In genomic region chr13:40189426-40189825, GRCh38 we compare ENCODE assay signal across 13 cellular contexts.
A peak's percentile ranks its signal among the peaks of the same experiment; 100 is the strongest.
DNase-seq lines count a peak whose midpoint lies in the region; ATAC-seq, FAIRE-seq and TF ChIP-seq lines count a peak whose summit lies in the region.
"Had no signal": no experiment of that assay in that cellular context is flagged by ENCODE, and none has a peak within 500 bp of the region (broad histone marks: within the 10 kb centered on the region; RNA-seq: fewer than 3 reads in every experiment).

No MANE protein-coding gene starts in this region.

- no peak for TF ChIP-seq POLR2A in stomach (IDR thresholded peaks at IDR 0.05)

- no peaks in the 10 kb centered on the region for H3K9me3 ChIP-seq in keratinocyte (ENCODE audit: control insufficient read depth, low read depth, low read length)
- no peaks in the 10 kb centered on the region for H3K9me3 ChIP-seq in stomach
- H3K9me3 ChIP-seq: A549, psoas muscle had no signal

- no peak overlapping the region for H2AFZ ChIP-seq in keratinocyte (ENCODE audit: control insufficient read depth, low read length)
- H2AFZ ChIP-seq: GM23338 had no signal

- no peaks in the 10 kb centered on the region for H3K27me3 Mint-ChIP-seq in activated naive CD4-positive, alpha-beta T cell treated with anti-CD3 and anti-CD28 coated beads, Interleukin-2, amount 50 U/mL, for 24 hours

- H3K9ac ChIP-seq in keratinocyte (ENCODE audit: control insufficient read depth, extremely low read depth, insufficient read depth, low read length) = no peak overlapping the region

- TF ChIP-seq EP300 in stomach (IDR thresholded peaks at IDR 0.05) = no peak

- ATAC-seq in GM18861 (IDR thresholded peaks at IDR 0.05; ENCODE audit: unreplicated experiment) = no peak
- ATAC-seq: A549, Panc1, psoas muscle had no signal

- intact Hi-C loops in stomach (cut with DNase I; ENCODE audit: low total_unique reads) = no loop called here

- peak overlapping the region; percentile 60 for H3K27ac Mint-ChIP-seq in activated naive CD4-positive, alpha-beta T cell treated with anti-CD3 and anti-CD28 coated beads, Interleukin-2, amount 50 U/mL, for 24 hours
- H3K27ac Mint-ChIP-seq: GM23338 had no signal

- H3K9me3 Mint-ChIP-seq in activated naive CD4-positive, alpha-beta T cell treated with anti-CD3 and anti-CD28 coated beads, Interleukin-2, amount 50 U/mL, for 24 hours = no peaks in the 10 kb centered on the region
- H3K9me3 Mint-ChIP-seq: GM23338 had no signal

- 81 to 87% (median 85%) methylated on average over 6 of the region's 6 CpGs for whole genome bisulfite sequencing in stomach, 5 donors

- H3K4me1 ChIP-seq in keratinocyte (ENCODE audit: control insufficient read depth, extremely low read depth, insufficient read depth, low read length) (peaks cover 24% of the 10 kb centered on the region), stomach (peaks cover 12 to 47% (median 32%) of the 10 kb centered on the region in 4 donors)

- H3K36me3 Mint-ChIP-seq in activated naive CD4-positive, alpha-beta T cell treated with anti-CD3 and anti-CD28 coated beads, Interleukin-2, amount 50 U/mL, for 24 hours = no peaks in the 10 kb centered on the region

- no peaks in the 10 kb centered on the region for H3K79me2 ChIP-seq in keratinocyte (ENCODE audit: control insufficient read depth, insufficient read depth, low read length)

- peak; percentile 40 for DNase-seq in activated CD4-positive, alpha-beta T cell treated with anti-CD3 and anti-CD28 coated beads for 48 hours
- DNase-seq in activated CD4-positive, alpha-beta T cell treated with anti-CD3 and anti-CD28 coated beads for 1 hour = no peak
- DNase-seq in keratinocyte (ENCODE audit: low read depth, low spot score) (no peak), stomach (no peak), HCEC 1CT (no peak), GM13977 (ENCODE audit: low spot score) (no peak)
- DNase-seq: NCI-H1092 treated with DMSO at 0.1 percent for 48 hours, psoas muscle had no signal

- peak; percentile 62 for FAIRE-seq in keratinocyte (lab: Jason Lieb, UNC)
- FAIRE-seq: A549 had no signal

- H3K27me3 ChIP-seq in keratinocyte (ENCODE audit: control insufficient read depth, extremely low read depth, insufficient read depth, low read length) (no peaks in the 10 kb centered on the region), stomach (no peaks in the 10 kb centered on the region)

- H3K4me1 Mint-ChIP-seq in activated naive CD4-positive, alpha-beta T cell treated with anti-CD3 and anti-CD28 coated beads, Interleukin-2, amount 50 U/mL, for 24 hours = peaks cover 88% of the 10 kb centered on the region

- no peaks in the 10 kb centered on the region for H4K20me1 ChIP-seq in keratinocyte (ENCODE audit: control insufficient read depth, extremely low read depth, insufficient read depth, low read length)

- H3K4me3 Mint-ChIP-seq in activated naive CD4-positive, alpha-beta T cell treated with anti-CD3 and anti-CD28 coated beads, Interleukin-2, amount 50 U/mL, for 24 hours = peak overlapping the region; percentile 66
- H3K4me3 Mint-ChIP-seq: GM23338 had no signal

- H3K27ac ChIP-seq in keratinocyte (ENCODE audit: control insufficient read depth, insufficient read depth, low read length) (no peak overlapping the region), stomach (peak overlapping the region; percentile 19 to 81 (median 64))
- H3K27ac ChIP-seq: A549 had no signal

- no peaks in the 10 kb centered on the region for H3K9me1 ChIP-seq in keratinocyte (ENCODE audit: control insufficient read depth, extremely low read depth, insufficient read depth, low read length)

- H3K4me3 ChIP-seq in keratinocyte (ENCODE audit: control insufficient read depth in 2 of 3, extremely low read depth in 1 of 3, insufficient read depth in 2 of 3, low read depth in 1 of 3, low read length in 3 of 3) (no peak overlapping the region), stomach (no peak overlapping the region)
- H3K4me3 ChIP-seq: A549, GM23338, psoas muscle had no signal

- in situ Hi-C loops in GM13977 (cut with MboI; ENCODE audit: low pct_unique_long_range_greater_than_20kb, low sequenced_read_pairs, unreplicated experiment) = no loop called here

- H3K36me3 ChIP-seq in keratinocyte (ENCODE audit: control insufficient read depth in 2 of 2, extremely low read depth in 1 of 2, insufficient read depth in 2 of 2, low read length in 2 of 2) (no peaks in the 10 kb centered on the region), stomach (no peaks in the 10 kb centered on the region)

- TF ChIP-seq CTCF in keratinocyte (optimal IDR thresholded peaks at IDR 0.05 in 1 of 3, IDR thresholded peaks at IDR 0.05 in 1 of 3, conservative IDR thresholded peaks at IDR 0.05 in 1 of 3; ENCODE audit: extremely low read depth in 1 of 3, insufficient read depth in 2 of 3, low read length in 3 of 3) (no peak), stomach (IDR thresholded peaks at IDR 0.05) (no peak), GM13977 (IDR thresholded peaks at IDR 0.05; ENCODE audit: extremely low read depth, insufficient read depth, missing control alignments) (no peak)

- dilution Hi-C loops in keratinocyte (cut with MboI; ENCODE audit: extremely low pct_ligation_motif_present, low sequenced_read_pairs) = no loop called here

- no peak overlapping the region for H3K4me2 ChIP-seq in keratinocyte (ENCODE audit: control insufficient read depth, extremely low read depth, insufficient read depth, low read depth, low read length)
- H3K4me2 ChIP-seq: A549, GM23338 had no signal
